2 cellular contexts compared by ENCODE assay signal in genomic region chr3:50687916-50688315, GRCh38.
TF ChIP-seq lines count a peak whose summit lies in the region.

No MANE protein-coding gene starts in this region.

TF ChIP-seq in GM23338, 12 proteins besides CTCF, POLR2A, EP300 and RAD21:
- no peak for TF ChIP-seq ETS1 (IDR thresholded peaks at IDR 0.05)
- TF ChIP-seq JUNB (IDR thresholded peaks at IDR 0.05; ENCODE audit: unreplicated experiment): no peak
- TF ChIP-seq POLR2AphosphoS5 (IDR thresholded peaks at IDR 0.05; ENCODE audit: low read depth): no peak
- TF ChIP-seq CREB1 (CRISPR knock-in tag; IDR thresholded peaks at IDR 0.05; ENCODE audit: low read depth): no peak
- no peak for TF ChIP-seq NANOG (IDR thresholded peaks at IDR 0.05; ENCODE audit: borderline replicate concordance)
- no peak for TF ChIP-seq ZNF331 (CRISPR knock-in tag; IDR thresholded peaks at IDR 0.05; ENCODE audit: low read depth)
- TF ChIP-seq EZH2 (IDR thresholded peaks at IDR 0.05; ENCODE audit: low read depth, unreplicated experiment): no peak
- TF ChIP-seq ZNF114 (CRISPR knock-in tag; IDR thresholded peaks at IDR 0.05): no peak
- no peak for TF ChIP-seq STAT1 (IDR thresholded peaks at IDR 0.05; ENCODE audit: unreplicated experiment)
- no peak for TF ChIP-seq ZNF462 (CRISPR knock-in tag; IDR thresholded peaks at IDR 0.05)
- TF ChIP-seq, protein P1, sequence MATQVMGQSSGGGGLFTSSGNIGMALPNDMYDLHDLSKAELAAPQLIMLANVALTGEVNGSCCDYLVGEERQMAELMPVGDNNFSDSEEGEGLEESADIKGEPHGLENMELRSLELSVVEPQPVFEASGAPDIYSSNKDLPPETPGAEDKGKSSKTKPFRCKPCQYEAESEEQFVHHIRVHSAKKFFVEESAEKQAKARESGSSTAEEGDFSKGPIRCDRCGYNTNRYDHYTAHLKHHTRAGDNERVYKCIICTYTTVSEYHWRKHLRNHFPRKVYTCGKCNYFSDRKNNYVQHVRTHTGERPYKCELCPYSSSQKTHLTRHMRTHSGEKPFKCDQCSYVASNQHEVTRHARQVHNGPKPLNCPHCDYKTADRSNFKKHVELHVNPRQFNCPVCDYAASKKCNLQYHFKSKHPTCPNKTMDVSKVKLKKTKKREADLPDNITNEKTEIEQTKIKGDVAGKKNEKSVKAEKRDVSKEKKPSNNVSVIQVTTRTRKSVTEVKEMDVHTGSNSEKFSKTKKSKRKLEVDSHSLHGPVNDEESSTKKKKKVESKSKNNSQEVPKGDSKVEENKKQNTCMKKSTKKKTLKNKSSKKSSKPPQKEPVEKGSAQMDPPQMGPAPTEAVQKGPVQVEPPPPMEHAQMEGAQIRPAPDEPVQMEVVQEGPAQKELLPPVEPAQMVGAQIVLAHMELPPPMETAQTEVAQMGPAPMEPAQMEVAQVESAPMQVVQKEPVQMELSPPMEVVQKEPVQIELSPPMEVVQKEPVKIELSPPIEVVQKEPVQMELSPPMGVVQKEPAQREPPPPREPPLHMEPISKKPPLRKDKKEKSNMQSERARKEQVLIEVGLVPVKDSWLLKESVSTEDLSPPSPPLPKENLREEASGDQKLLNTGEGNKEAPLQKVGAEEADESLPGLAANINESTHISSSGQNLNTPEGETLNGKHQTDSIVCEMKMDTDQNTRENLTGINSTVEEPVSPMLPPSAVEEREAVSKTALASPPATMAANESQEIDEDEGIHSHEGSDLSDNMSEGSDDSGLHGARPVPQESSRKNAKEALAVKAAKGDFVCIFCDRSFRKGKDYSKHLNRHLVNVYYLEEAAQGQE (IDR thresholded peaks at IDR 0.05; ENCODE audit: unreplicated experiment): no peak
- no peak for TF ChIP-seq EZH2phosphoT487 (IDR thresholded peaks at IDR 0.05; ENCODE audit: unreplicated experiment)
TF ChIP-seq in GM23338: peak in this region for 0.

TF ChIP-seq in H1, 55 proteins besides CTCF, POLR2A, EP300 and RAD21:
- TF ChIP-seq MAFK (IDR thresholded peaks at IDR 0.05; ENCODE audit: low read depth, low read length) (no peak), BRCA1 (IDR thresholded peaks at IDR 0.05; ENCODE audit: low read depth, low read length) (no peak), SP2 (IDR thresholded peaks at IDR 0.05; ENCODE audit: low read length) (no peak), SAP30 (IDR thresholded peaks at IDR 0.05; ENCODE audit: insufficient read depth, insufficient replicate concordance, low read length) (no peak), TEAD4 (IDR thresholded peaks at IDR 0.05; ENCODE audit: low read depth, low read length) (no peak), KDM4A (IDR thresholded peaks at IDR 0.05; ENCODE audit: low read depth, low read length, severe bottlenecking) (no peak), CHD7 (IDR thresholded peaks at IDR 0.05; ENCODE audit: insufficient replicate concordance, low read length) (no peak), HDAC2 (IDR thresholded peaks at IDR 0.05; ENCODE audit: borderline replicate concordance in 1 of 2, low read depth in 2 of 2, low read length in 2 of 2) (no peak), CHD2 (IDR thresholded peaks at IDR 0.05; ENCODE audit: low read length) (no peak), PHF8 (conservative IDR thresholded peaks at IDR 0.05; ENCODE audit: low read depth, low read length) (no peak), ASH2L (IDR thresholded peaks at IDR 0.05; ENCODE audit: low read length) (no peak), KDM1A (IDR thresholded peaks at IDR 0.05; ENCODE audit: borderline replicate concordance, low read length) (no peak), GTF2F1 (IDR thresholded peaks at IDR 0.05; ENCODE audit: borderline replicate concordance, low read depth, low read length) (no peak)
